ENCODE assay signal across 8 cellular contexts in genomic region chr10:124688366-124688765, GRCh38. TPM values are rescaled to one million over a fixed set of nuclear protein-coding genes. Genes with fewer than 3 reads are reported as not detected.
DNase-seq lines count a peak whose midpoint lies in the region; ATAC-seq and TF ChIP-seq lines count a peak whose summit lies in the region.

No MANE protein-coding gene starts in this region.

- H3K4me3 ChIP-seq in DND-41 (ENCODE audit: low read depth in 1 of 2, low read length in 2 of 2) (no peak overlapping the region), OCI-LY3 (ENCODE audit: low read length) (no peak overlapping the region), osteoblast (ENCODE audit: insufficient read depth, low read length) (no peak overlapping the region)

- H2AFZ ChIP-seq in DND-41 (ENCODE audit: low read depth, low read length) = no peak overlapping the region
- H2AFZ ChIP-seq in OCI-LY3 (ENCODE audit: low read depth, low read length) = no peak overlapping the region
- no peak overlapping the region for H2AFZ ChIP-seq in osteoblast (ENCODE audit: low read length)

- H3K9ac ChIP-seq in DND-41 (ENCODE audit: low read depth, low read length) (no peak overlapping the region), OCI-LY3 (ENCODE audit: low read length) (no peak overlapping the region)

- H3K27ac Mint-ChIP-seq in naive B cell = peak overlapping the region; percentile 54 to 94 (median 84)

- no peaks in the 10 kb centered on the region for H3K27me3 ChIP-seq in DND-41 (ENCODE audit: insufficient read depth, low read length, poor library complexity)
- H3K27me3 ChIP-seq in OCI-LY3 (ENCODE audit: low read depth, low read length) = no peaks in the 10 kb centered on the region
- H3K27me3 ChIP-seq in osteoblast (ENCODE audit: insufficient read depth, low read length) = no peaks in the 10 kb centered on the region

- peaks cover 77% of the 10 kb centered on the region for H3K36me3 ChIP-seq in DND-41 (ENCODE audit: insufficient read depth, low read length)
- H3K36me3 ChIP-seq in OCI-LY3 (replicated peaks; ENCODE audit: low read depth, low read length) = peaks cover 33% of the 10 kb centered on the region
- H3K36me3 ChIP-seq in osteoblast (ENCODE audit: insufficient read depth, low read length) = peaks cover 10% of the 10 kb centered on the region

- H3K4me3 Mint-ChIP-seq in naive B cell = no peak overlapping the region

- no peak for TF ChIP-seq CTCF in DND-41 (IDR thresholded peaks at IDR 0.05; ENCODE audit: borderline replicate concordance, extremely low read depth, low read length, poor library complexity, severe bottlenecking)
- TF ChIP-seq CTCF in OCI-LY3 (IDR thresholded peaks at IDR 0.05; ENCODE audit: low read depth, low read length) = no peak
- TF ChIP-seq CTCF in osteoblast (IDR thresholded peaks at IDR 0.05; ENCODE audit: extremely low read depth, low read depth, low read length) = no peak

- H4K20me1 ChIP-seq in DND-41 (ENCODE audit: insufficient read depth, low read length) (peaks cover 8% of the 10 kb centered on the region; the same call in 1 of the 2 replicates), OCI-LY3 (ENCODE audit: insufficient read depth, low read length) (peaks cover 47% of the 10 kb centered on the region), osteoblast (ENCODE audit: insufficient read depth, low read length) (no peaks in the 10 kb centered on the region)

- H3K79me2 ChIP-seq in DND-41 (ENCODE audit: insufficient read depth, low read length) (peaks cover 95% of the 10 kb centered on the region), OCI-LY3 (ENCODE audit: low read length) (no peaks in the 10 kb centered on the region), osteoblast (ENCODE audit: insufficient read depth, low read length) (no peaks in the 10 kb centered on the region)

- peaks cover 55 to 81% (median 76%) of the 10 kb centered on the region in 3 donors for H3K4me1 Mint-ChIP-seq in naive B cell

- H3K27ac ChIP-seq in DND-41 (ENCODE audit: low read length) (peak overlapping the region; percentile 71), OCI-LY3 (ENCODE audit: low read length) (no peak overlapping the region), osteoblast (ENCODE audit: low read depth, low read length) (no peak overlapping the region)

- H3K9me3 ChIP-seq in DND-41 (ENCODE audit: insufficient read depth, low read length, severe bottlenecking) (no peaks in the 10 kb centered on the region), OCI-LY3 (ENCODE audit: insufficient read depth, low read length) (no peaks in the 10 kb centered on the region), osteoblast (ENCODE audit: low read depth, low read length) (no peaks in the 10 kb centered on the region)

- TF ChIP-seq POLR2A in GM18505 (IDR thresholded peaks at IDR 0.05; ENCODE audit: borderline replicate concordance, extremely low read depth, insufficient read depth, insufficient read length) = no peak

- no peaks in the 10 kb centered on the region for H3K27me3 Mint-ChIP-seq in naive B cell

- DNase-seq in DND-41 (no peak), naive B cell (no peak), osteoblast (ENCODE audit: insufficient read length, low spot score, missing footprints) (no peak)

- no peaks in the 10 kb centered on the region for H3K9me3 Mint-ChIP-seq in naive B cell

- peaks cover 0 to 8% of the 10 kb centered on the region in 2 donors for H3K36me3 Mint-ChIP-seq in naive B cell

- H3K4me2 ChIP-seq in DND-41 (ENCODE audit: insufficient read depth, low read length) = no peak overlapping the region
- peak overlapping the region; percentile 6 for H3K4me2 ChIP-seq in OCI-LY3 (ENCODE audit: low read length)
- H3K4me2 ChIP-seq in osteoblast (ENCODE audit: insufficient read depth, low read length) = no peak overlapping the region

- ATAC-seq in DND-41 (ENCODE audit: insufficient read depth, low read depth) (no peak), GM19455 (IDR thresholded peaks at IDR 0.05; ENCODE audit: unreplicated experiment) (peak; percentile 11), naive B cell (ENCODE audit: low read depth in 2 of 2) (no peak), HG03354 (IDR thresholded peaks at IDR 0.05; ENCODE audit: poor library complexity, severe bottlenecking, unreplicated experiment) (no peak), GM21717 (IDR thresholded peaks at IDR 0.05; ENCODE audit: unreplicated experiment) (no peak), GM18505 (IDR thresholded peaks at IDR 0.05; ENCODE audit: unreplicated experiment) (no peak)

- H3K4me1 ChIP-seq in DND-41 (ENCODE audit: insufficient read depth, low read length) (peaks cover 86% of the 10 kb centered on the region), OCI-LY3 (ENCODE audit: low read length) (peaks cover 35% of the 10 kb centered on the region), osteoblast (ENCODE audit: insufficient read depth, low read length) (no peaks in the 10 kb centered on the region)

RNA-seq across cellular contexts. Expression of gene FAM53B, which starts 55.8 kb away (rescaled TPM):
- polyA plus RNA-seq in naive B cell (ENCODE audit: low read depth in 6 of 6) = 100 to 1,000 TPM in 1 of 6 donors, 10 to 100 TPM in 5; 19.6 to 141 (median 31.5) TPM
- total RNA-seq in osteoblast = 12.1 and 12.7 TPM in 2 replicates
